ENCODE assay signal across 1 cellular context in the genomic region with DNA sequence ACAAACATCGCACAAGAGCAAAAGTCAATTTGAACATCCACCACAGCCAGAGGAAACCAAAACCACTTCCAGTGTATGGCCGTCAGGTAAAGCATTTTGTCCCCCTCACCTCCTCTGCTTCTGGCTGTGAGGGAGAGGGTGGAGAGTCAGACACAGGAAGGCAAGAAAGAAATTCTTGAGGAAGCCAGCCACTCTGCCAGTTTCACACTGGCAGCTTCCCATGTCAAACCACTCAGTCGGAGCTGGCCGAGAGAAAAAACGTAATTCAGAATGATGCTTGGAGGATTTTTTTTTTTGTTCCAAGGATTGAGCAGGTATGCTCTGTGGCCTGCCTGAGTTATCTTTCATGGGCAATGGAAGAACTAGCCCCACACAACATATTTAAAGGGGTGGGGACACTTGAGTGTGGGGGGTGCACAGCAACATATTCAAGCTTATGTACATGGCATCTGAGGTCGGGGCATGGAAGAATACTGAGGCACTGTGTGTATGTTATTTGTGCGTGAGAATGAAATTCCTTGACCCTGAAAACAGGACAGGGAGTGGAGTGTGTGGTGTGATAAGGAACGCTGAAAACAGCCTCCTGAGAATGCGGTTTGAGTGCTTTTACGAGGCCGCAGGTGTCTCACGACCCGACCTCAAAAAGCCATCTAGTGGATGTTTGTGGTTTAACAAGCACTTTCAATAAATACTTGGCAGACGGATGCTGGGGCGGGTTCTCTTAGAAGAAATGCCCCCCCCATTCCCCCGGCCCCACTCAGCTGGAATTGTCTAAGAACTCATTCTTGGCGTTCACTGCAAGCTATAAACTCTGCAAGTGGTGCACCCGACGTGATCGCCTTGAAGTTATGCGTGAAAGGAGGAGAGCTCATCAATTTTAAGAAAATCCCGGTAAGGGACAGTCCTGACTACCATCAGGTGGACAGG.
TF ChIP-seq lines count a peak whose summit lies in the region.

No MANE protein-coding gene starts in this region.

TF ChIP-seq in GM23338, 12 proteins besides CTCF, POLR2A, EP300 and RAD21 (continued from another document):
- TF ChIP-seq, protein P1, sequence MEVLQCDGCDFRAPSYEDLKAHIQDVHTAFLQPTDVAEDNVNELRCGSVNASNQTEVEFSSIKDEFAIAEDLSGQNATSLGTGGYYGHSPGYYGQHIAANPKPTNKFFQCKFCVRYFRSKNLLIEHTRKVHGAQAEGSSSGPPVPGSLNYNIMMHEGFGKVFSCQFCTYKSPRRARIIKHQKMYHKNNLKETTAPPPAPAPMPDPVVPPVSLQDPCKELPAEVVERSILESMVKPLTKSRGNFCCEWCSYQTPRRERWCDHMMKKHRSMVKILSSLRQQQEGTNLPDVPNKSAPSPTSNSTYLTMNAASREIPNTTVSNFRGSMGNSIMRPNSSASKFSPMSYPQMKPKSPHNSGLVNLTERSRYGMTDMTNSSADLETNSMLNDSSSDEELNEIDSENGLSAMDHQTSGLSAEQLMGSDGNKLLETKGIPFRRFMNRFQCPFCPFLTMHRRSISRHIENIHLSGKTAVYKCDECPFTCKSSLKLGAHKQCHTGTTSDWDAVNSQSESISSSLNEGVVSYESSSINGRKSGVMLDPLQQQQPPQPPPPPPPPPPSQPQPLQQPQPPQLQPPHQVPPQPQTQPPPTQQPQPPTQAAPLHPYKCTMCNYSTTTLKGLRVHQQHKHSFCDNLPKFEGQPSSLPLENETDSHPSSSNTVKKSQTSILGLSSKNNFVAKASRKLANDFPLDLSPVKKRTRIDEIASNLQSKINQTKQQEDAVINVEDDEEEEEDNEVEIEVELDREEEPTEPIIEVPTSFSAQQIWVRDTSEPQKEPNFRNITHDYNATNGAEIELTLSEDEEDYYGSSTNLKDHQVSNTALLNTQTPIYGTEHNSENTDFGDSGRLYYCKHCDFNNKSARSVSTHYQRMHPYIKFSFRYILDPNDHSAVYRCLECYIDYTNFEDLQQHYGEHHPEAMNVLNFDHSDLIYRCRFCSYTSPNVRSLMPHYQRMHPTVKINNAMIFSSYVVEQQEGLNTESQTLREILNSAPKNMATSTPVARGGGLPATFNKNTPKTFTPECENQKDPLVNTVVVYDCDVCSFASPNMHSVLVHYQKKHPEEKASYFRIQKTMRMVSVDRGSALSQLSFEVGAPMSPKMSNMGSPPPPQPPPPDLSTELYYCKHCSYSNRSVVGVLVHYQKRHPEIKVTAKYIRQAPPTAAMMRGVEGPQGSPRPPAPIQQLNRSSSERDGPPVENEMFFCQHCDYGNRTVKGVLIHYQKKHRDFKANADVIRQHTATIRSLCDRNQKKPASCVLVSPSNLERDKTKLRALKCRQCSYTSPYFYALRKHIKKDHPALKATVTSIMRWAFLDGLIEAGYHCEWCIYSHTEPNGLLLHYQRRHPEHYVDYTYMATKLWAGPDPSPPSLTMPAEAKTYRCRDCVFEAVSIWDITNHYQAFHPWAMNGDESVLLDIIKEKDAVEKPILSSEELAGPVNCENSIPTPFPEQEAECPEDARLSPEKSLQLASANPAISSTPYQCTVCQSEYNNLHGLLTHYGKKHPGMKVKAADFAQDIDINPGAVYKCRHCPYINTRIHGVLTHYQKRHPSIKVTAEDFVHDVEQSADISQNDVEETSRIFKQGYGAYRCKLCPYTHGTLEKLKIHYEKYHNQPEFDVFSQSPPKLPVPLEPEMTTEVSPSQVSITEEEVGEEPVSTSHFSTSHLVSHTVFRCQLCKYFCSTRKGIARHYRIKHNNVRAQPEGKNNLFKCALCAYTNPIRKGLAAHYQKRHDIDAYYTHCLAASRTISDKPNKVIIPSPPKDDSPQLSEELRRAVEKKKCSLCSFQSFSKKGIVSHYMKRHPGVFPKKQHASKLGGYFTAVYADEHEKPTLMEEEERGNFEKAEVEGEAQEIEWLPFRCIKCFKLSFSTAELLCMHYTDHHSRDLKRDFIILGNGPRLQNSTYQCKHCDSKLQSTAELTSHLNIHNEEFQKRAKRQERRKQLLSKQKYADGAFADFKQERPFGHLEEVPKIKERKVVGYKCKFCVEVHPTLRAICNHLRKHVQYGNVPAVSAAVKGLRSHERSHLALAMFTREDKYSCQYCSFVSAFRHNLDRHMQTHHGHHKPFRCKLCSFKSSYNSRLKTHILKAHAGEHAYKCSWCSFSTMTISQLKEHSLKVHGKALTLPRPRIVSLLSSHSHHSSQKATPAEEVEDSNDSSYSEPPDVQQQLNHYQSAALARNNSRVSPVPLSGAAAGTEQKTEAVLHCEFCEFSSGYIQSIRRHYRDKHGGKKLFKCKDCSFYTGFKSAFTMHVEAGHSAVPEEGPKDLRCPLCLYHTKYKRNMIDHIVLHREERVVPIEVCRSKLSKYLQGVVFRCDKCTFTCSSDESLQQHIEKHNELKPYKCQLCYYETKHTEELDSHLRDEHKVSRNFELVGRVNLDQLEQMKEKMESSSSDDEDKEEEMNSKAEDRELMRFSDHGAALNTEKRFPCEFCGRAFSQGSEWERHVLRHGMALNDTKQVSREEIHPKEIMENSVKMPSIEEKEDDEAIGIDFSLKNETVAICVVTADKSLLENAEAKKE (CRISPR knock-in tag; IDR thresholded peaks at IDR 0.05) = no peak
- TF ChIP-seq STAT1 (IDR thresholded peaks at IDR 0.05; ENCODE audit: unreplicated experiment) (no peak), NANOG (IDR thresholded peaks at IDR 0.05; ENCODE audit: borderline replicate concordance) (no peak)
TF ChIP-seq in GM23338: peak in this region for 0.
